Comparison of ENCODE assay signal across 24 cellular contexts in the genomic region with DNA sequence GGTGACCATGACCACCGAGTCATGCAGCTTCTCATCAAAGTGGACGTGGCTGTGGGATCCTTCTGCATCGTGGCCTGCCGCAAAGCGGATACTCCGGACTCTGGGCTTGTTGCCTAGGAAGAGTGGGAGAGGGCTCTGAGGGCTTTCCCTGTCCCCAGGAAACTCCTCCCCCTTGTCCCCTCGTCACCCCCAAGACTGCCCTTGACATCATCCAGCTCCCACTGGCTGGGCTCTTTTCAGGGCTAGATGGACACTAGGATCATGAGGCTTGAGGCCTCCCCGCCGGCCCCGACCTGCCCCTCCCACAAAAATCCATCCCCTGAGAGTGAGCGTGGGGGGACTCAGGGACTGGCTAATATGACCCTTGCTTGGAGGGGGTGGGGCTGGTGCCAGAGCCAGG. TPM values are rescaled to one million over a fixed set of nuclear protein-coding genes. Genes with fewer than 3 reads are reported as not detected.
DNase-seq lines count a peak whose midpoint lies in the region; ATAC-seq and TF ChIP-seq lines count a peak whose summit lies in the region.
"Had no signal": no experiment of that assay in that cellular context is flagged by ENCODE, and none has a peak within 500 bp of the region (broad histone marks: within the 10 kb centered on the region; RNA-seq: fewer than 3 reads in every experiment).

No MANE protein-coding gene starts in this region.

- ATAC-seq in left ventricle myocardium superior (peak; percentile 50), sciatic nerve (peak; percentile 33), GM21576 (IDR thresholded peaks at IDR 0.05; ENCODE audit: unreplicated experiment) (no peak), GM19455 (IDR thresholded peaks at IDR 0.05; ENCODE audit: unreplicated experiment) (no peak), HG03439 (IDR thresholded peaks at IDR 0.05; ENCODE audit: unreplicated experiment) (no peak)

- no peak for TF ChIP-seq POLR2A in esophagus squamous epithelium (IDR thresholded peaks at IDR 0.05)
- no peak for TF ChIP-seq POLR2A in tibial nerve (IDR thresholded peaks at IDR 0.05)

- H3K4me3 ChIP-seq in esophagus squamous epithelium: no peak overlapping the region
- H3K4me3 ChIP-seq in tibial nerve: no peak overlapping the region
- H3K4me3 ChIP-seq: HAP-1 had no signal

- TF ChIP-seq CTCF in esophagus squamous epithelium (IDR thresholded peaks at IDR 0.05) (no peak), tibial nerve (IDR thresholded peaks at IDR 0.05) (no peak)

- H3K9me3 ChIP-seq in esophagus squamous epithelium: no peaks in the 10 kb centered on the region
- no peaks in the 10 kb centered on the region for H3K9me3 ChIP-seq in tibial nerve
- H3K9me3 ChIP-seq: HAP-1 had no signal

- peak overlapping the region in 3 of 4 donors; percentile 30 to 64 (median 56) for H3K27ac ChIP-seq in esophagus squamous epithelium
- peak overlapping the region; percentile 23 to 84 (median 57) for H3K27ac ChIP-seq in tibial nerve
- H3K27ac ChIP-seq: C4-2B had no signal

- intact Hi-C loops in esophagus squamous epithelium (cut with DNase I) (no loop called here), left ventricle myocardium superior (cut with micrococcal nuclease) (no loop called here), sciatic nerve (cut with DNase I) (no loop called here)

- H3K27me3 ChIP-seq in esophagus squamous epithelium: no peaks in the 10 kb centered on the region
- no peaks in the 10 kb centered on the region for H3K27me3 ChIP-seq in tibial nerve

- peaks cover 0 to 28% (median 3%) of the 10 kb centered on the region in 3 donors for H3K4me1 ChIP-seq in esophagus squamous epithelium
- H3K4me1 ChIP-seq in tibial nerve: peaks cover 0 to 64% (median 25%) of the 10 kb centered on the region in 4 donors
- H3K4me1 ChIP-seq: HAP-1 had no signal

- TF ChIP-seq EP300 in tibial nerve (IDR thresholded peaks at IDR 0.05): no peak

- peaks cover 0 to 35% (median 3%) of the 10 kb centered on the region in 3 donors for H3K36me3 ChIP-seq in esophagus squamous epithelium
- H3K36me3 ChIP-seq in tibial nerve: peaks cover 0 to 23% (median 0%) of the 10 kb centered on the region in 3 donors

- WGBS in esophagus squamous epithelium, 2 donors: 69 to 97% methylated on average over 3 to 7 of the region's 11 CpGs
- 27 to 45% methylated on average over 11 of the region's 11 CpGs for WGBS in tibial nerve, 2 donors

- no peak for DNase-seq in esophagus squamous epithelium (lab: John Stamatoyannopoulos, UW)
- DNase-seq in left ventricle myocardium superior: peak; percentile 47
- DNase-seq in sciatic nerve (ENCODE audit: low spot score): no peak
- DNase-seq in tibial nerve (ENCODE audit: low spot score in 2 of 2): no peak
- no peak for DNase-seq in GF-D8 (lab: John Stamatoyannopoulos, UW)
- DNase-seq: ACHN; DND-41; MM.1S; NCI-H1092; NCI-H1436 treated with DMSO at 0.1 percent for 48 hours; NCI-H2081; NCI-H2171 treated with DMSO at 0.1 percent for 48 hours; NCI-H748 treated with DMSO at 0.1 percent for 48 hours; NK-92 treated with Interleukin-12 subunit alpha and Interleukin-12 subunit beta, amount 100 ng/mL, for 24 hours; SHP77 treated with DMSO at 0.1 percent for 48 hours had no signal

RNA-seq across cellular contexts. Expression of a gene that starts 9.0 kb away (rescaled TPM):
- 10 to 100 TPM; 13.5 to 24.7 (median 19.8) TPM for total RNA-seq in esophagus squamous epithelium
- total RNA-seq in left ventricle myocardium superior: 10.3 TPM
- total RNA-seq in sciatic nerve: 25.7 TPM
- 10 to 100 TPM; 14.4 to 32.4 (median 22.2) TPM for total RNA-seq in tibial nerve

RNA-seq across cellular contexts. Expression of a gene that starts 22.7 kb away (rescaled TPM):
- under 1 TPM in 1 of 4 donors, not detected in 3; 0.19 TPM for total RNA-seq in esophagus squamous epithelium
- not detected for total RNA-seq in left ventricle myocardium superior
- total RNA-seq in sciatic nerve: not detected
- total RNA-seq in tibial nerve: 1 to 10 TPM in 2 of 4 donors, not detected in 2; 1.1 to 1.8 TPM

RNA-seq across cellular contexts. Expression of a gene that starts 26.1 kb away (rescaled TPM):
- total RNA-seq in esophagus squamous epithelium: 1 to 10 TPM in 2 of 4 donors, under 1 TPM in 2; 0.64 to 4.6 (median 1.8) TPM
- total RNA-seq in left ventricle myocardium superior: 16.2 TPM
- total RNA-seq in sciatic nerve: 20.4 TPM
- 10 to 100 TPM; 12.7 to 30.9 (median 18.7) TPM for total RNA-seq in tibial nerve
- total RNA-seq: G401, LHCN-M2, NCI-H460, OCI-LY7 had no signal

RNA-seq across cellular contexts. Expression of a gene that starts 28.0 kb away (rescaled TPM):
- total RNA-seq in esophagus squamous epithelium: 10 to 100 TPM; 38.8 to 81.4 (median 67.1) TPM
- 68.3 TPM for total RNA-seq in left ventricle myocardium superior
- 71.0 TPM for total RNA-seq in sciatic nerve
- total RNA-seq in tibial nerve: 100 to 1,000 TPM in 2 of 4 donors, 10 to 100 TPM in 2; 72.8 to 109 (median 100) TPM

RNA-seq across cellular contexts. Expression of a gene that starts 37.5 kb away (rescaled TPM):
- total RNA-seq in esophagus squamous epithelium (10 to 100 TPM; 15.6 to 26.2 (median 18.1) TPM), left ventricle myocardium superior (7.5 TPM), sciatic nerve (55.2 TPM), tibial nerve (10 to 100 TPM; 33.0 to 65.4 (median 43.9) TPM)

Comparison
In these comparisons a context has a peak if more than half of its experiments do, and no peak if none do; other contexts are left out.
1. ATAC-seq: peak in left ventricle myocardium superior (single experiment) and sciatic nerve (single experiment); none in GM21576 (single experiment), GM19455 (single experiment) and HG03439 (single experiment).